Comparison of ENCODE assay signal across 9 cellular contexts in the genomic region with DNA sequence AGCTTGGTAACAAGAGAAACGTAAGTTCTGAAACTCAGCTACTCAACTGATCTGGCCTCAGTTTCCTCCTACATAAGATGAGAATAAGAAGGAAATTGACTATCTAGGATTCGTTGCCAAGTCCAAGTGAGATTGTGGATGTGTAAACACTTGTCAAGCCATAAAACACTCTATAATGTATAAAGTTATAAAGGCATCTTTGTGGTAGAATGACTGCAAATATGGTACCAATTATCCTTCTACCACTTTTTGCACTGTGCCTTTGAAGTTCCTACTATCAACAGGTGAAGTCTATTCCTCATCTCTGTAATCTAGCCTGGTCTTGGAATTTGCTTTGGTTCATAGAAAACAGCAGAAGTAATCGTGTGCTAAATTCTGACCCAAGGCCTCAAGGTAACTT.
"Had no signal": no experiment of that assay in that cellular context is flagged by ENCODE, and none has a peak within 500 bp of the region (broad histone marks: within the 10 kb centered on the region; RNA-seq: fewer than 3 reads in every experiment).

No MANE protein-coding gene starts in this region.

- H3K4me3 Mint-ChIP-seq: GM23338, H9 had no signal

- H3K27ac Mint-ChIP-seq: GM23338, H9 had no signal

- ATAC-seq: GM23338, K562 had no signal

- H3K9me3 Mint-ChIP-seq: GM23338, H9 had no signal

- H3K4me3 ChIP-seq: GM23338, K562 had no signal

- DNase-seq: H9, HCEC 1CT, IMR-90, KG1 had no signal

- FAIRE-seq: H1, H54, HTR-8/SVneo, K562 had no signal
